8 cellular contexts compared by ENCODE assay signal in genomic region chr10:70232859-70233108, GRCh38. TPM values are rescaled to one million over a fixed set of nuclear protein-coding genes. Genes with fewer than 3 reads are reported as not detected.
DNase-seq lines count a peak whose midpoint lies in the region; ATAC-seq and TF ChIP-seq lines count a peak whose summit lies in the region.

No MANE protein-coding gene starts in this region.

- peaks cover 51% of the 10 kb centered on the region for H3K4me1 Mint-ChIP-seq in activated CD4-positive, alpha-beta T cell treated with anti-CD3 and anti-CD28 coated beads, Interleukin-2, amount 10 ng/mL, durations not matched to agents 7 days and 5 days
- H3K4me1 Mint-ChIP-seq in activated T-helper 2 cell treated with anti-CD3 and anti-CD28 coated beads, Interferon-gamma antibody, Interleukin-2, Interleukin-4, amounts not matched to agents 10 μg/mL and 5 μg/mL and 100 μg/mL, durations not matched to agents 14 hours and 24 hours and 36 hours (ENCODE audit: low read depth): peaks cover 30% of the 10 kb centered on the region
- H3K4me1 Mint-ChIP-seq in immature natural killer cell: peaks cover 15 to 23% of the 10 kb centered on the region in 2 donors

- H3K4me1 ChIP-seq in suprapubic skin: peaks cover 34% of the 10 kb centered on the region

- H3K9me3 Mint-ChIP-seq in activated CD4-positive, alpha-beta T cell treated with anti-CD3 and anti-CD28 coated beads, Interleukin-2, amount 10 ng/mL, durations not matched to agents 7 days and 5 days: no peaks in the 10 kb centered on the region
- H3K9me3 Mint-ChIP-seq in activated T-helper 2 cell treated with anti-CD3 and anti-CD28 coated beads, Interferon-gamma antibody, Interleukin-2, Interleukin-4, amounts not matched to agents 10 μg/mL and 5 μg/mL and 100 μg/mL, durations not matched to agents 14 hours and 24 hours and 36 hours: no peaks in the 10 kb centered on the region
- H3K9me3 Mint-ChIP-seq in immature natural killer cell: no peaks in the 10 kb centered on the region

- H3K27me3 ChIP-seq in suprapubic skin: no peaks in the 10 kb centered on the region

- CTCF ChIA-PET in activated CD4-positive, alpha-beta T cell treated with anti-CD3 and anti-CD28 coated beads, Interleukin-2, amount 10 ng/mL, durations not matched to agents 7 days and 5 days (lab: Charles Lee): interaction anchor here (0.7 to 3.1 kb wide), 5 partner anchors 11 to 132 kb away, joined by 3 to 23 read pairs (median 4); no protein-coding TSS in a partner anchor

- WGBS in suprapubic skin: 0% methylated on average over 2 of the region's 18 CpGs

- peak overlapping the region; percentile 92 for H3K27ac Mint-ChIP-seq in activated CD4-positive, alpha-beta T cell treated with anti-CD3 and anti-CD28 coated beads, Interleukin-2, amount 10 ng/mL, durations not matched to agents 7 days and 5 days
- peak overlapping the region; percentile 69 for H3K27ac Mint-ChIP-seq in activated T-helper 2 cell treated with anti-CD3 and anti-CD28 coated beads, Interferon-gamma antibody, Interleukin-2, Interleukin-4, amounts not matched to agents 10 μg/mL and 5 μg/mL and 100 μg/mL, durations not matched to agents 14 hours and 24 hours and 36 hours
- peak overlapping the region in 4 of 6 donors; percentile 57 to 77 (median 72) for H3K27ac Mint-ChIP-seq in immature natural killer cell

- TF ChIP-seq CTCF in suprapubic skin (IDR thresholded peaks at IDR 0.05) (no peak), GM13977 (IDR thresholded peaks at IDR 0.05; ENCODE audit: extremely low read depth, insufficient read depth, missing control alignments) (no peak)

- intact Hi-C loops in activated T-helper 2 cell treated with anti-CD3 and anti-CD28 coated beads, Interferon-gamma antibody, Interleukin-2, Interleukin-4, amounts not matched to agents 10 μg/mL and 5 μg/mL and 100 μg/mL, durations not matched to agents 14 hours and 24 hours and 36 hours (cut with micrococcal nuclease): loop anchor here (1.0 to 5.0 kb wide), 9 partner anchors 11 to 1900 kb away; partner anchors contain the start of genes EIF4EBP2, HNRNPH3, LRRC20 and PBLD

- no peaks in the 10 kb centered on the region for H3K27me3 Mint-ChIP-seq in activated CD4-positive, alpha-beta T cell treated with anti-CD3 and anti-CD28 coated beads, Interleukin-2, amount 10 ng/mL, durations not matched to agents 7 days and 5 days
- no peaks in the 10 kb centered on the region for H3K27me3 Mint-ChIP-seq in activated T-helper 2 cell treated with anti-CD3 and anti-CD28 coated beads, Interferon-gamma antibody, Interleukin-2, Interleukin-4, amounts not matched to agents 10 μg/mL and 5 μg/mL and 100 μg/mL, durations not matched to agents 14 hours and 24 hours and 36 hours (ENCODE audit: low read depth)
- peaks cover 0 to 4% (median 3%) of the 10 kb centered on the region in 3 donors for H3K27me3 Mint-ChIP-seq in immature natural killer cell (ENCODE audit: low read depth in 3 of 3)

- no peak for ATAC-seq in HG03159 (IDR thresholded peaks at IDR 0.05; ENCODE audit: unreplicated experiment)
- ATAC-seq in HG03196 (IDR thresholded peaks at IDR 0.05; ENCODE audit: unreplicated experiment): no peak

- H3K27ac ChIP-seq in suprapubic skin: peak overlapping the region; percentile 85

- peaks cover 3% of the 10 kb centered on the region for H3K36me3 ChIP-seq in suprapubic skin

- peaks cover 17% of the 10 kb centered on the region for H3K36me3 Mint-ChIP-seq in activated CD4-positive, alpha-beta T cell treated with anti-CD3 and anti-CD28 coated beads, Interleukin-2, amount 10 ng/mL, durations not matched to agents 7 days and 5 days (ENCODE audit: low read depth)
- H3K36me3 Mint-ChIP-seq in activated T-helper 2 cell treated with anti-CD3 and anti-CD28 coated beads, Interferon-gamma antibody, Interleukin-2, Interleukin-4, amounts not matched to agents 10 μg/mL and 5 μg/mL and 100 μg/mL, durations not matched to agents 14 hours and 24 hours and 36 hours (ENCODE audit: low read depth): peaks cover 35% of the 10 kb centered on the region
- peaks cover 4 to 11% (median 9%) of the 10 kb centered on the region in 3 donors for H3K36me3 Mint-ChIP-seq in immature natural killer cell

- H3K4me3 Mint-ChIP-seq in activated CD4-positive, alpha-beta T cell treated with anti-CD3 and anti-CD28 coated beads, Interleukin-2, amount 10 ng/mL, durations not matched to agents 7 days and 5 days: peak overlapping the region; percentile 75
- H3K4me3 Mint-ChIP-seq in activated T-helper 2 cell treated with anti-CD3 and anti-CD28 coated beads, Interferon-gamma antibody, Interleukin-2, Interleukin-4, amounts not matched to agents 10 μg/mL and 5 μg/mL and 100 μg/mL, durations not matched to agents 14 hours and 24 hours and 36 hours (ENCODE audit: low read depth): peak overlapping the region; percentile 88
- peak overlapping the region; percentile 84 to 92 (median 88) for H3K4me3 Mint-ChIP-seq in immature natural killer cell

- no peak for TF ChIP-seq EP300 in suprapubic skin (IDR thresholded peaks at IDR 0.05)

- H3K4me3 ChIP-seq in suprapubic skin: peak overlapping the region; percentile 96

- POLR2A ChIA-PET in activated CD4-positive, alpha-beta T cell treated with anti-CD3 and anti-CD28 coated beads, Interleukin-2, amount 10 ng/mL, durations not matched to agents 7 days and 5 days (lab: Charles Lee): interaction anchor here (0.5 kb wide), 1 partner anchor 86 kb away, joined by 7 read pairs; the partner anchor contains the start of gene TYSND1

- H3K9me3 ChIP-seq in suprapubic skin: no peaks in the 10 kb centered on the region

- TF ChIP-seq POLR2A in suprapubic skin (IDR thresholded peaks at IDR 0.05): no peak

- in situ Hi-C loops in GM13977 (cut with MboI; ENCODE audit: low pct_unique_long_range_greater_than_20kb, low sequenced_read_pairs, unreplicated experiment): no loop called here

- DNase-seq in activated CD4-positive, alpha-beta T cell treated with anti-CD3 and anti-CD28 coated beads, Interleukin-2, amount 10 ng/mL, durations not matched to agents 7 days and 5 days: peak; percentile 17
- DNase-seq in activated CD4-positive, alpha-beta T cell treated with anti-CD3 and anti-CD28 coated beads for 1 hour: no peak
- DNase-seq in activated T-helper 2 cell treated with anti-CD3 and anti-CD28 coated beads, Interferon-gamma antibody, Interleukin-2, Interleukin-4, amounts not matched to agents 10 μg/mL and 5 μg/mL and 100 μg/mL, durations not matched to agents 14 hours and 24 hours and 36 hours (ENCODE audit: low spot score): no peak
- DNase-seq in immature natural killer cell (peak in 1 of 3 donors; percentile 3), suprapubic skin (ENCODE audit: low spot score in 2 of 2) (no peak), GM13977 (ENCODE audit: low spot score) (no peak)

RNA-seq across cellular contexts. Expression of gene PPA1, which starts 0.4 kb away (rescaled TPM):
- 100 to 1,000 TPM; 124 to 132 TPM for total RNA-seq in activated CD4-positive, alpha-beta T cell treated with anti-CD3 and anti-CD28 coated beads, Interleukin-2, amount 10 ng/mL, durations not matched to agents 7 days and 5 days
- 405 and 419 TPM in 2 replicates for total RNA-seq in activated T-helper 2 cell treated with anti-CD3 and anti-CD28 coated beads, Interferon-gamma antibody, Interleukin-2, Interleukin-4, amounts not matched to agents 10 μg/mL and 5 μg/mL and 100 μg/mL, durations not matched to agents 14 hours and 24 hours and 36 hours
- 100 to 1,000 TPM in 1 of 3 donors, 10 to 100 TPM in 2; 48.2 to 126 (median 77.8) TPM for polyA plus RNA-seq in immature natural killer cell
- 100 to 1,000 TPM in 3 of 4 donors, 10 to 100 TPM in 1; 61.5 to 137 (median 118) TPM for total RNA-seq in suprapubic skin

RNA-seq across cellular contexts. Expression of gene NPFFR1, which starts 51.0 kb away (rescaled TPM):
- total RNA-seq in activated CD4-positive, alpha-beta T cell treated with anti-CD3 and anti-CD28 coated beads, Interleukin-2, amount 10 ng/mL, durations not matched to agents 7 days and 5 days: not detected
- total RNA-seq in activated T-helper 2 cell treated with anti-CD3 and anti-CD28 coated beads, Interferon-gamma antibody, Interleukin-2, Interleukin-4, amounts not matched to agents 10 μg/mL and 5 μg/mL and 100 μg/mL, durations not matched to agents 14 hours and 24 hours and 36 hours: not detected in 2 replicates
- not detected for polyA plus RNA-seq in immature natural killer cell
- total RNA-seq in suprapubic skin: under 1 TPM; 0.08 to 0.53 (median 0.23) TPM
